Comparison of ENCODE assay signal across 15 cellular contexts in genomic region chr1:201176931-201177330, GRCh38. TPM values are rescaled to one million over a fixed set of nuclear protein-coding genes. Genes with fewer than 3 reads are reported as not detected.
DNase-seq lines count a peak whose midpoint lies in the region; ATAC-seq and TF ChIP-seq lines count a peak whose summit lies in the region.
"Had no signal": no experiment of that assay in that cellular context is flagged by ENCODE, and none has a peak within 500 bp of the region (broad histone marks: within the 10 kb centered on the region; RNA-seq: fewer than 3 reads in every experiment).

No MANE protein-coding gene starts in this region.

- no peak overlapping the region for H3K4me3 ChIP-seq in mammary epithelial cell (replicated peaks in 1 of 3; ENCODE audit: insufficient read depth in 1 of 3, low read depth in 2 of 3, low read length in 3 of 3)

- no peak overlapping the region for H2AFZ ChIP-seq in mammary epithelial cell (ENCODE audit: low read depth, low read length)

- no peak overlapping the region for H3K9ac ChIP-seq in mammary epithelial cell (ENCODE audit: insufficient read depth, low read length)

- no peaks in the 10 kb centered on the region for H4K20me1 ChIP-seq in mammary epithelial cell (ENCODE audit: insufficient read depth, low read length)

- H3K27ac ChIP-seq in mammary epithelial cell (ENCODE audit: insufficient read depth, low read depth, low read length) = no peak overlapping the region

- no peaks in the 10 kb centered on the region for H3K27me3 ChIP-seq in mammary epithelial cell (ENCODE audit: insufficient read depth, low read length)

- no peaks in the 10 kb centered on the region for H3K9me3 ChIP-seq in mammary epithelial cell (replicated peaks; ENCODE audit: insufficient read depth, low read length)

- intact Hi-C loops in mammary epithelial cell (cut with micrococcal nuclease) = no loop called here

- peaks cover 11% of the 10 kb centered on the region for H3K4me1 ChIP-seq in mammary epithelial cell (ENCODE audit: insufficient read depth, low read length)

- ATAC-seq in stimulated activated naive CD8-positive, alpha-beta T cell treated with anti-CD3 and anti-CD28 coated beads, Interleukin-15, Interleukin-2, amounts not matched to agents 100 U/mL and 50 U/mL, for 24 hours = no peak
- no peak for ATAC-seq in GM21423 (IDR thresholded peaks at IDR 0.05; ENCODE audit: unreplicated experiment)
- ATAC-seq: activated T-helper 17 cell treated with anti-CD3 and anti-CD28 coated beads, Interleukin-2, amount 50 U/mL, for 72 hours had no signal

- dilution Hi-C loops in mammary epithelial cell (cut with HindIII; ENCODE audit: low sequenced_read_pairs) = no loop called here

- in situ Hi-C loops in mammary epithelial cell (cut with MboI; ENCODE audit: low sequenced_read_pairs in 2 of 2) = no loop called here

- H3K79me2 ChIP-seq in mammary epithelial cell (ENCODE audit: insufficient read depth, low read length) = no peaks in the 10 kb centered on the region

- BruUV-seq in mammary epithelial cell (replicated peaks; lab: Mats Ljungman, UMichigan) = no TSS peak

- TF ChIP-seq CTCF in mammary epithelial cell (conservative IDR thresholded peaks at IDR 0.05 in 1 of 2, IDR thresholded peaks at IDR 0.05 in 1 of 2; ENCODE audit: extremely low read depth in 1 of 2, insufficient read depth in 1 of 2, low read depth in 1 of 2, low read length in 2 of 2) (no peak), GM20000 (IDR thresholded peaks at IDR 0.05; ENCODE audit: extremely low read depth, missing control alignments) (no peak)

- no peak overlapping the region for H3K4me2 ChIP-seq in mammary epithelial cell (ENCODE audit: insufficient read depth, low read depth, low read length)

- CTCF ChIA-PET in mammary epithelial cell (lab: Charles Lee; ENCODE audit: low non-redundant PET) = no interaction called here

- no peaks in the 10 kb centered on the region for H3K36me3 ChIP-seq in mammary epithelial cell (ENCODE audit: insufficient read depth, low read length)

- DNase-seq in A172 (ENCODE audit: low spot score) (peak; percentile 75), GM04504 (ENCODE audit: low read depth) (peak; percentile 32), mammary epithelial cell (peak; percentile 77), left kidney (ENCODE audit: low read depth, low spot score) (peak; percentile 60), GM20000 (ENCODE audit: low spot score) (no peak)
- DNase-seq in stimulated activated naive CD8-positive, alpha-beta T cell treated with anti-CD3 and anti-CD28 coated beads, Interleukin-15, Interleukin-2, amounts not matched to agents 100 U/mL and 50 U/mL, for 24 hours = no peak
- DNase-seq in activated naive CD4-positive, alpha-beta T cell treated with Interleukin-2 at 50 U/mL for 16 hours = no peak
- DNase-seq: activated B cell treated with CpG ODN at 0.5 μM for 24 hours, Calu3, mesenchymal stem cell, NCI-H774 had no signal

- WGBS in mammary epithelial cell (ENCODE audit: low coverage, missing lambda C conversion rate) = 52% methylated on average over 2 of the region's 2 CpGs

RNA-seq across cellular contexts. Expression of gene IGFN1, which starts 13.7 kb away (rescaled TPM):
- 20.7 and 26.0 TPM in 2 replicates for total RNA-seq in A172 (2014; rRNA removed; shearing (Covaris generic))
- under 1 TPM in 1 of 2 donors, not detected in 1; 0.61 TPM for total RNA-seq in mammary epithelial cell
- 0.11 TPM for polyA plus RNA-seq in mammary epithelial cell
- not detected for polyA minus RNA-seq in mammary epithelial cell
- total RNA-seq: activated B cell treated with CpG ODN at 0.5 μM for 24 hours; activated CD8-positive, alpha-beta memory T cell treated with anti-CD3 and anti-CD28 coated beads for 36 hours; Calu3 had no signal
- polyA plus RNA-seq: neural cell had no signal

RNA-seq across cellular contexts. Expression of gene TMEM9, which starts 22.7 kb away (rescaled TPM):
- 202 and 213 TPM in 2 replicates for total RNA-seq in A172 (2014; rRNA removed; shearing (Covaris generic))
- 10 to 100 TPM; 54.2 to 65.3 TPM for total RNA-seq in mammary epithelial cell
- 70.7 TPM for polyA plus RNA-seq in mammary epithelial cell
- 40.4 TPM for polyA minus RNA-seq in mammary epithelial cell

RNA-seq across cellular contexts. Expression of gene ASCL5, which starts 49.9 kb away (rescaled TPM):
- total RNA-seq in A172 (2014; rRNA removed; shearing (Covaris generic)) = not detected in 2 replicates
- not detected for total RNA-seq in mammary epithelial cell
- not detected for polyA plus RNA-seq in mammary epithelial cell
- polyA minus RNA-seq in mammary epithelial cell = not detected
- total RNA-seq: activated B cell treated with CpG ODN at 0.5 μM for 24 hours; activated CD8-positive, alpha-beta memory T cell treated with anti-CD3 and anti-CD28 coated beads for 36 hours; Calu3 had no signal
- polyA plus RNA-seq: neural cell had no signal

Comparison
In these comparisons a context has a peak if more than half of its experiments do, and no peak if none do; other contexts are left out.
1. DNase-seq: peak in A172 (single experiment), GM04504 (single experiment), mammary epithelial cell (single experiment) and left kidney (single experiment); none in stimulated activated naive CD8-positive, alpha-beta T cell treated with anti-CD3 and anti-CD28 coated beads, Interleukin-15, Interleukin-2, amounts not matched to agents 100 U/mL and 50 U/mL, for 24 hours (single experiment), GM20000 (single experiment) and activated naive CD4-positive, alpha-beta T cell treated with Interleukin-2 at 50 U/mL for 16 hours (single experiment).
2. RNA of gene IGFN1, which starts 13.7 kb away (total RNA-seq): 20.7 to 26.0 TPM in A172; 0.61 TPM in mammary epithelial cell; every median in the first group is over 10 times any median in the second.